ENCODE assay signal across 1 cellular context in genomic region chr17:76529224-76529642, GRCh38.
TF ChIP-seq lines count a peak whose summit lies in the region.

No MANE protein-coding gene starts in this region.

TF ChIP-seq in PFSK-1, 5 proteins besides CTCF, POLR2A, EP300 and RAD21 (continued from another document):
- TF ChIP-seq REST (IDR thresholded peaks at IDR 0.05; ENCODE audit: insufficient read depth in 1 of 2, low read depth in 2 of 2, low read length in 2 of 2) = no peak
TF ChIP-seq in PFSK-1: peak in this region for 1.
